ENCODE assay signal across 8 cellular contexts in the genomic region with DNA sequence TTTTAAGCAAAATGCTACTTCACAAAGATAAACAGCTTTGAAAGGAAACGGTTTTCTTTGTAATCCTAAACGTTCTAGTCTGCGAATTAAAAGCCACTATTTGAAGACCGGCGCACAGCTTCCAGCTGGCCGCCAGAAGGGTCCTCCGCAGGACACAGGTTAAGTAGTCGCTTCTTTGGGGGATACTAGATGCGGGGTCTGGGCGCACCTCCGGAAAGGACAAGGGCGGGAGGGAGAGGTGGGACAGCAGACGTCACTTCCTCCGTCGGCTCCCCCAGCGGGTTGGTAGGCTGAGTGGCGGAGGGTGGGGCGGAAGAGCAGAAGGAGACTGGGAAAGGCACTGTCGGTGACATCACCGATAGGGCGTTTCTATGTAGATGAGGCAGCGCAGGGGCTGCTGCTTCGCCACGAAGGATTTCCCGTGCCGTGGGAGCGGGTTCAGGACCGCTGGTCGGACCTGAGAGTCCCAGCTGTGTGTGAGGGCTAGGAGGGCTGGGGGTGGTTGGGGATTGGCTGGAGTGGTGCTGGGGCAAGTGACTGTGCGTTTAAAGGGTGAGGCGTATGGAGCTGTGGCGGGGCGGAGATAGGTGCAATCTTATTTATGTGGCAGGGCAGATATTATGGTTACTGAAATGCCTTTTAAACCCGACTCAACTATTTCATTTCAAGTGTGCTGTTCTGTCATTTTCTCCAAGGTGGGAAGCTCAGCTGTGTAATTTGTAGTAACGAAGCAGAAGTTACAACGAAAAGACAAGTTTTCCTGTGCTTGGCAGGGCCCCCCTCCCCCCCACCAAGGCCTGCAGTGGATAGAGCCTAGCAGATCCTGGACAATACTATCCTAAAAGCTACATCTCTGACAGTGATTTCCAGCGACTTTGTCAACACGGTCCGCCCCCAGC.
DNase-seq lines count a peak whose midpoint lies in the region; ATAC-seq and TF ChIP-seq lines count a peak whose summit lies in the region.
"Not testable (repeated sequence)": the region's sequence is repeated elsewhere in the genome, so short reads cannot be mapped to it uniquely, and the experiment has no call there.

No MANE protein-coding gene starts in this region.

- H3K9me3 Mint-ChIP-seq in activated naive CD4-positive, alpha-beta T cell treated with anti-CD3 and anti-CD28 coated beads, Interleukin-2, amount 50 U/mL, for 24 hours: not testable (repeated sequence)

- WGBS in transverse colon (ENCODE audit: low coverage in 1 of 2), 2 donors: 0% methylated on average over 3 to 19 of the region's 39 CpGs

- H3K4me3 ChIP-seq in GM12865 (ENCODE audit: low read depth, low read length): peak overlapping the region; percentile 53
- H3K4me3 ChIP-seq in SJCRH30: peak overlapping the region; percentile 66
- peak overlapping the region; percentile 51 for H3K4me3 ChIP-seq in neuron (ENCODE audit: low read length)
- H3K4me3 ChIP-seq in transverse colon: peak overlapping the region in 3 of 4 donors; percentile 41 to 69 (median 57)

- not testable (repeated sequence) for H3K27me3 ChIP-seq in SJCRH30; neuron (ENCODE audit: insufficient read depth, low read length); transverse colon

- peak; percentile 86 for TF ChIP-seq POLR2A in transverse colon (IDR thresholded peaks at IDR 0.05)

- peak; percentile 93 for ATAC-seq in HG02623 (IDR thresholded peaks at IDR 0.05; ENCODE audit: unreplicated experiment)

- peak overlapping the region; percentile 100 for H3K27ac ChIP-seq in SJCRH30
- H3K27ac ChIP-seq in transverse colon: peak overlapping the region; percentile 91 to 98 (median 94)

- in situ Hi-C loops in transverse colon (cut with MboI; ENCODE audit: low pct_ligation_motif_present in 1 of 4, low pct_unique_long_range_greater_than_20kb in 1 of 4, low sequenced_read_pairs in 3 of 4): not testable (repeated sequence)

- not testable (repeated sequence) for H3K27me3 Mint-ChIP-seq in activated naive CD4-positive, alpha-beta T cell treated with anti-CD3 and anti-CD28 coated beads, Interleukin-2, amount 50 U/mL, for 24 hours

- not testable (repeated sequence) for H3K9me3 ChIP-seq in SJCRH30 (replicated peaks); neuron (ENCODE audit: low read length); transverse colon

- not testable (repeated sequence) for TF ChIP-seq EP300 in transverse colon (IDR thresholded peaks at IDR 0.05; ENCODE audit: low read depth)

- H3K4me1 Mint-ChIP-seq in activated naive CD4-positive, alpha-beta T cell treated with anti-CD3 and anti-CD28 coated beads, Interleukin-2, amount 50 U/mL, for 24 hours: not testable (repeated sequence)

- not testable (repeated sequence) for TF ChIP-seq CTCF in GM12865 (IDR thresholded peaks at IDR 0.05; ENCODE audit: insufficient read depth, low read depth, low read length, missing control alignments)
- TF ChIP-seq CTCF in transverse colon (IDR thresholded peaks at IDR 0.05): peak in 1 of 5 experiments; percentile 19

- intact Hi-C loops in transverse colon (cut with DNase I; ENCODE audit: low total_unique reads): not testable (repeated sequence)

- H3K36me3 ChIP-seq in SJCRH30; neuron (ENCODE audit: insufficient read depth, low read length); transverse colon: not testable (repeated sequence)

- not testable (repeated sequence) for H2AFZ ChIP-seq in neuron (ENCODE audit: low read depth, low read length)

- peak overlapping the region; percentile 100 for H3K27ac Mint-ChIP-seq in activated naive CD4-positive, alpha-beta T cell treated with anti-CD3 and anti-CD28 coated beads, Interleukin-2, amount 50 U/mL, for 24 hours

- not testable (repeated sequence) for H3K4me1 ChIP-seq in SJCRH30; neuron (ENCODE audit: insufficient read depth, low read length); transverse colon

- DNase-seq in GM12865 (ENCODE audit: low read depth) (peak; percentile 97), MV-4-11 (lab: John Stamatoyannopoulos, UW) (peak; percentile 99), SJCRH30 (peak; percentile 79 to 87), germinal center (ENCODE audit: low spot score) (peak; percentile 31), transverse colon (peak; percentile 80)

- peak overlapping the region; percentile 94 for H3K4me3 Mint-ChIP-seq in activated naive CD4-positive, alpha-beta T cell treated with anti-CD3 and anti-CD28 coated beads, Interleukin-2, amount 50 U/mL, for 24 hours

- H3K36me3 Mint-ChIP-seq in activated naive CD4-positive, alpha-beta T cell treated with anti-CD3 and anti-CD28 coated beads, Interleukin-2, amount 50 U/mL, for 24 hours: not testable (repeated sequence)

Comparison
In these comparisons a context has a peak if more than half of its experiments do, and no peak if none do; other contexts are left out.
1. Peak in every context shown above with its lines: DNase-seq, ATAC-seq, H3K4me3 ChIP-seq and H3K27ac ChIP-seq.
2. DNase-seq: peak in every context shown above with its lines; median percentile 99 in MV-4-11; 97 in GM12865; 83 in SJCRH30; 80 in transverse colon; 31 in germinal center.